Comparison of ENCODE assay signal across 32 cellular contexts in the genomic region with DNA sequence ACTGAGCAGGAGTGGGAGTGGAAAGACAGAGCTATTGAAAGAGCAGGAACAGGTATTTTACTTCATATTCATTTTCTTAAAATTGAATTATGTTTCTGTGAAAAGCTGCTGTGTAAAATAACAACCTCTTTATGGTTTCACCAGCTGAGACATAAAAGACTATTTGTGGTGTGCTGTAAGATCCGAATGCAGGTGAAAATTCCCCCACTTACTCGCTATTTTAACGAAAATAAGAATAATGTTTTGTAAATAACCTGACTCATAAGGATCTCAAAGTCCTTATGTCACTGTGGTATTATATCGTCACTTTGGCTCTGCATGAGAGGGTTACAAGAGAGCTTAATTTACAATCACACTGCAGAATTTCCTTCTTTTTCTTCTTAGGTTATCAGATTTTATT.
"Had no signal": no experiment of that assay in that cellular context is flagged by ENCODE, and none has a peak within 500 bp of the region (broad histone marks: within the 10 kb centered on the region; RNA-seq: fewer than 3 reads in every experiment).

No MANE protein-coding gene starts in this region.

- H3K36me3 Mint-ChIP-seq: activated naive CD4-positive, alpha-beta T cell treated with anti-CD3 and anti-CD28 coated beads, Interleukin-2, amount 50 U/mL, for 24 hours; activated naive CD8-positive, alpha-beta T cell treated with anti-CD3 and anti-CD28 coated beads for 36 hours had no signal

- H3K4me1 Mint-ChIP-seq: activated CD4-positive, alpha-beta memory T cell treated with anti-CD3 and anti-CD28 coated beads, Interleukin-2, amount 10 ng/mL, durations not matched to agents 7 days and 5 days; activated CD4-positive, alpha-beta T cell treated with anti-CD3 and anti-CD28 coated beads for 36 hours; activated CD4-positive, alpha-beta T cell treated with anti-CD3 and anti-CD28 coated beads, Interleukin-2, amount 10 ng/mL, durations not matched to agents 24 days and 14 days; activated naive CD4-positive, alpha-beta T cell treated with anti-CD3 and anti-CD28 coated beads, Interleukin-2, amount 50 U/mL, for 24 hours; activated naive CD8-positive, alpha-beta T cell treated with anti-CD3 and anti-CD28 coated beads for 36 hours; activated naive CD8-positive, alpha-beta T cell treated with anti-CD3 and anti-CD28 coated beads, Interleukin-2, amount 50 U/mL, for 24 hours had no signal

- ATAC-seq: activated CD4-positive, alpha-beta T cell treated with anti-CD3 and anti-CD28 coated beads for 36 hours; activated naive CD8-positive, alpha-beta T cell treated with anti-CD3 and anti-CD28 coated beads, Interleukin-2, amount 50 U/mL, for 24 hours; activated T-cell treated with anti-CD3 and anti-CD28 coated beads, Interleukin-2, amount 50 U/mL, for 72 hours; body of pancreas; effector memory CD8-positive, alpha-beta T cell; foreskin keratinocyte; gastrocnemius medialis; heart left ventricle had no signal

- H3K27ac Mint-ChIP-seq: activated CD4-positive, alpha-beta memory T cell treated with anti-CD3 and anti-CD28 coated beads, Interleukin-2, amount 10 ng/mL, durations not matched to agents 7 days and 5 days; activated CD4-positive, alpha-beta T cell treated with anti-CD3 and anti-CD28 coated beads for 36 hours; activated CD4-positive, alpha-beta T cell treated with anti-CD3 and anti-CD28 coated beads, Interleukin-2, amount 10 ng/mL, durations not matched to agents 24 days and 14 days; activated naive CD4-positive, alpha-beta T cell treated with anti-CD3 and anti-CD28 coated beads for 36 hours; activated naive CD4-positive, alpha-beta T cell treated with anti-CD3 and anti-CD28 coated beads, Interleukin-2, amount 50 U/mL, for 24 hours; activated naive CD8-positive, alpha-beta T cell treated with anti-CD3 and anti-CD28 coated beads for 36 hours; activated naive CD8-positive, alpha-beta T cell treated with anti-CD3 and anti-CD28 coated beads, Interleukin-2, amount 50 U/mL, for 24 hours; activated T-cell treated with anti-CD3 and anti-CD28 coated beads, Interleukin-2, amount 50 U/mL, for 24 hours; activated T-cell treated with anti-CD3 and anti-CD28 coated beads, Interleukin-2, amount 50 U/mL, for 72 hours; effector memory CD8-positive, alpha-beta T cell had no signal

- H3K27ac ChIP-seq: adrenal gland, body of pancreas, esophagus muscularis mucosa, foreskin keratinocyte, gastrocnemius medialis, heart left ventricle had no signal

- H3K36me3 ChIP-seq: adrenal gland, esophagus muscularis mucosa, gastrocnemius medialis, heart left ventricle had no signal

- DNase-seq: activated CD4-positive, alpha-beta memory T cell treated with anti-CD3 and anti-CD28 coated beads, Interleukin-2, amount 10 ng/mL, durations not matched to agents 7 days and 5 days; activated CD4-positive, alpha-beta T cell treated with anti-CD3 and anti-CD28 coated beads for 36 hours; activated CD4-positive, alpha-beta T cell treated with anti-CD3 and anti-CD28 coated beads, Interleukin-2, amount 10 ng/mL, durations not matched to agents 24 days and 14 days; activated CD4-positive, alpha-beta T cell treated with anti-CD3 and anti-CD28 coated beads, Interleukin-2, amount 50 U/mL, for 4 hours; activated CD4-positive, CD25-positive, alpha-beta regulatory T cell; activated CD4-positive, CD25-positive, alpha-beta regulatory T cell treated with anti-CD3 and anti-CD28 coated beads, Interleukin-2, amount 50 U/mL, for 72 hours; activated CD8-positive, alpha-beta memory T cell treated with anti-CD3 and anti-CD28 coated beads, Interleukin-2, amount 50 U/mL, for 48 hours; activated effector memory CD4-positive, alpha-beta T cell treated with Interleukin-2 at 50 U/mL for 16 hours; activated gamma-delta T cell treated with Interleukin-2 at 50 U/mL for 16 hours; activated naive CD4-positive, alpha-beta T cell treated with anti-CD3 and anti-CD28 coated beads for 36 hours; activated naive CD8-positive, alpha-beta T cell treated with anti-CD3 and anti-CD28 coated beads for 36 hours; activated naive CD8-positive, alpha-beta T cell treated with anti-CD3 and anti-CD28 coated beads, Interleukin-2, amount 50 U/mL, for 24 hours; activated T-cell treated with anti-CD3 and anti-CD28 coated beads for 4 hours; activated T-cell treated with anti-CD3 and anti-CD28 coated beads, Interleukin-2, amount 50 U/mL, for 24 hours; activated T-cell treated with anti-CD3 and anti-CD28 coated beads, Interleukin-2, amount 50 U/mL, for 72 hours; adrenal gland; amygdala; aorta; body of pancreas; caudate nucleus; cortex of kidney; effector CD4-positive, alpha-beta T cell; effector memory CD8-positive, alpha-beta T cell; erythroblast; foreskin keratinocyte; gastrocnemius medialis; glutamatergic neuron; heart left ventricle; hypothalamus had no signal

- H3K27me3 ChIP-seq: adrenal gland, body of pancreas, esophagus muscularis mucosa, gastrocnemius medialis, heart left ventricle had no signal

- H3K9me3 Mint-ChIP-seq: activated CD4-positive, alpha-beta memory T cell treated with anti-CD3 and anti-CD28 coated beads, Interleukin-2, amount 10 ng/mL, durations not matched to agents 7 days and 5 days; activated CD4-positive, alpha-beta T cell treated with anti-CD3 and anti-CD28 coated beads, Interleukin-2, amount 10 ng/mL, durations not matched to agents 24 days and 14 days; activated naive CD4-positive, alpha-beta T cell treated with anti-CD3 and anti-CD28 coated beads, Interleukin-2, amount 50 U/mL, for 24 hours; activated naive CD8-positive, alpha-beta T cell treated with anti-CD3 and anti-CD28 coated beads for 36 hours; activated naive CD8-positive, alpha-beta T cell treated with anti-CD3 and anti-CD28 coated beads, Interleukin-2, amount 50 U/mL, for 24 hours; activated T-cell treated with anti-CD3 and anti-CD28 coated beads, Interleukin-2, amount 50 U/mL, for 24 hours; activated T-cell treated with anti-CD3 and anti-CD28 coated beads, Interleukin-2, amount 50 U/mL, for 72 hours had no signal

- H3K4me1 ChIP-seq: adrenal gland, body of pancreas, foreskin keratinocyte had no signal

- H3K4me3 Mint-ChIP-seq: activated CD4-positive, alpha-beta memory T cell treated with anti-CD3 and anti-CD28 coated beads, Interleukin-2, amount 10 ng/mL, durations not matched to agents 7 days and 5 days; activated CD4-positive, alpha-beta T cell treated with anti-CD3 and anti-CD28 coated beads for 36 hours; activated CD4-positive, alpha-beta T cell treated with anti-CD3 and anti-CD28 coated beads, Interleukin-2, amount 10 ng/mL, durations not matched to agents 24 days and 14 days; activated naive CD4-positive, alpha-beta T cell treated with anti-CD3 and anti-CD28 coated beads for 36 hours; activated naive CD4-positive, alpha-beta T cell treated with anti-CD3 and anti-CD28 coated beads, Interleukin-2, amount 50 U/mL, for 24 hours; activated naive CD8-positive, alpha-beta T cell treated with anti-CD3 and anti-CD28 coated beads for 36 hours; activated naive CD8-positive, alpha-beta T cell treated with anti-CD3 and anti-CD28 coated beads, Interleukin-2, amount 50 U/mL, for 24 hours; activated T-cell treated with anti-CD3 and anti-CD28 coated beads, Interleukin-2, amount 50 U/mL, for 24 hours; activated T-cell treated with anti-CD3 and anti-CD28 coated beads, Interleukin-2, amount 50 U/mL, for 72 hours; effector memory CD8-positive, alpha-beta T cell had no signal

- FAIRE-seq: colon had no signal

- H3K4me3 ChIP-seq: adrenal gland, body of pancreas, esophagus muscularis mucosa, gastrocnemius medialis, heart left ventricle had no signal

- H3K27me3 Mint-ChIP-seq: activated CD4-positive, alpha-beta memory T cell treated with anti-CD3 and anti-CD28 coated beads, Interleukin-2, amount 10 ng/mL, durations not matched to agents 7 days and 5 days; activated CD4-positive, alpha-beta T cell treated with anti-CD3 and anti-CD28 coated beads, Interleukin-2, amount 10 ng/mL, durations not matched to agents 24 days and 14 days; activated naive CD8-positive, alpha-beta T cell treated with anti-CD3 and anti-CD28 coated beads, Interleukin-2, amount 50 U/mL, for 24 hours had no signal

- H3K9me3 ChIP-seq: adrenal gland, esophagus muscularis mucosa, gastrocnemius medialis had no signal
